Comparison of ENCODE assay signal across 17 cellular contexts in the genomic region with DNA sequence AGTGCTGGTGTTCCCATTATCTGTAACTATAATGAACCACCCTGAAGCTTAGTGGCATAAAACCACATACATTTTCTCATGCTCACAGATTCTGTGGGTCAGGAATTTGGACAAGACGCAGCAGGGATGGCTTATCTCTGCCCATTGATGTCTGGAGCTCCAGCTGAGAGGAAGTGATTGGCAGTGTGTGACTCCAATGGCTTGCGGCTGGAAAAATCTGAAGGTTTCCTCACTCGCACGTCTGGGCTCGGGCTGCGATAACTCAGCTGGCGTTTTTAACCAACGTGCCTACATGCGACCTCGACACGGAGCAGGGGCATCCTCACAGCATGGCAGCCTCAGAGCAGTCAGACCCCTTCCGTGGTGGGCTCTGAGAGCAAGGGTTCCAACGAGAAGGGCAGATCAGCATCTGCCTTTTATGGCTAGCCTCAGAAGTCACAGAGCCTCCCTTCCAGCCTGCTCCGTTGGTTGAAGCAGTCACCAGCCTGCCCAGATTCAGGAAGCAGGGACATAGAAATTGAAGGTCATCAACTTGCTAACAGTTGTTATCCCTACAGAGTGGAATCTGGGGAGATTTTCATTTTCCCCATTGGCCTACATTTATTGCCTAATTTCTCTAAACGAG.
DNase-seq lines count a peak whose midpoint lies in the region; ATAC-seq and TF ChIP-seq lines count a peak whose summit lies in the region.
"Had no signal": no experiment of that assay in that cellular context is flagged by ENCODE, and none has a peak within 500 bp of the region (broad histone marks: within the 10 kb centered on the region; RNA-seq: fewer than 3 reads in every experiment).

No MANE protein-coding gene starts in this region.

- H3K4me3 Mint-ChIP-seq in GM23338, result no peak overlapping the region
- H3K4me3 Mint-ChIP-seq in activated CD4-positive, alpha-beta memory T cell treated with anti-CD3 and anti-CD28 coated beads, Interleukin-2, amount 10 ng/mL, durations not matched to agents 7 days and 5 days, result no peak overlapping the region
- H3K4me3 Mint-ChIP-seq: activated CD8-positive, alpha-beta T cell treated with anti-CD3 and anti-CD28 coated beads for 36 hours; activated naive CD8-positive, alpha-beta T cell treated with anti-CD3 and anti-CD28 coated beads, Interleukin-2, amount 50 U/mL, for 24 hours; activated T-helper 1 cell treated with anti-CD3 and anti-CD28 coated beads, Interleukin-12 subunit alpha, Interleukin-12 subunit beta, Interleukin-2, Interleukin-4 antibody, amounts not matched to agents 30 ng/mL and 10 ng/mL and 1 ng/mL, durations not matched to agents 14 hours and 24 hours and 36 hours had no signal

- peak; percentile 11 for DNase-seq in GM23338 (ENCODE audit: low spot score)
- peak; percentile 29 for DNase-seq in SK-N-DZ (ENCODE audit: low spot score)
- DNase-seq in coronary artery (ENCODE audit: low spot score), result no peak
- DNase-seq in non-pigmented ciliary epithelial cell (ENCODE audit: low read depth), result peak; percentile 36
- DNase-seq in activated CD4-positive, alpha-beta memory T cell treated with anti-CD3 and anti-CD28 coated beads, Interleukin-2, amount 10 ng/mL, durations not matched to agents 7 days and 5 days, result no peak
- no peak for DNase-seq in stimulated activated CD4-positive, alpha-beta T cell treated with anti-CD3 and anti-CD28 coated beads, Interleukin-4, amount 100 ng/mL, for 4 hours
- no peak for DNase-seq in activated naive CD4-positive, alpha-beta T cell (lab: John Stamatoyannopoulos, UW)
- DNase-seq: activated CD8-positive, alpha-beta T cell treated with anti-CD3 and anti-CD28 coated beads for 36 hours; activated naive CD8-positive, alpha-beta T cell treated with anti-CD3 and anti-CD28 coated beads, Interleukin-2, amount 50 U/mL, for 24 hours; Calu3; GDM1; NCI-H1417; NCI-H345; SJCRH30; stimulated activated CD4-positive, alpha-beta T cell treated with anti-CD3 and anti-CD28 coated beads, Interleukin-2, amount 100 ng/mL, for 24 hours had no signal

- POLR2A ChIA-PET in activated CD4-positive, alpha-beta memory T cell treated with anti-CD3 and anti-CD28 coated beads, Interleukin-2, amount 10 ng/mL, durations not matched to agents 7 days and 5 days (lab: Charles Lee), result no interaction called here

- H3K4me1 Mint-ChIP-seq in GM23338, result no peaks in the 10 kb centered on the region; the same call in 2 of the 3 replicates
- H3K4me1 Mint-ChIP-seq in activated CD4-positive, alpha-beta memory T cell treated with anti-CD3 and anti-CD28 coated beads, Interleukin-2, amount 10 ng/mL, durations not matched to agents 7 days and 5 days, result peaks cover 8% of the 10 kb centered on the region
- H3K4me1 Mint-ChIP-seq: activated naive CD8-positive, alpha-beta T cell treated with anti-CD3 and anti-CD28 coated beads, Interleukin-2, amount 50 U/mL, for 24 hours had no signal

- H3K9me3 Mint-ChIP-seq in GM23338, result no peaks in the 10 kb centered on the region
- no peaks in the 10 kb centered on the region for H3K9me3 Mint-ChIP-seq in activated CD4-positive, alpha-beta memory T cell treated with anti-CD3 and anti-CD28 coated beads, Interleukin-2, amount 10 ng/mL, durations not matched to agents 7 days and 5 days
- H3K9me3 Mint-ChIP-seq: activated CD8-positive, alpha-beta T cell treated with anti-CD3 and anti-CD28 coated beads for 36 hours; activated naive CD8-positive, alpha-beta T cell treated with anti-CD3 and anti-CD28 coated beads, Interleukin-2, amount 50 U/mL, for 24 hours had no signal

- no peaks in the 10 kb centered on the region for H3K79me2 ChIP-seq in GM23338 (replicated peaks; ENCODE audit: insufficient read depth)

- no peaks in the 10 kb centered on the region for H3K27me3 Mint-ChIP-seq in GM23338 (ENCODE audit: insufficient read depth, low read depth, poor library complexity)
- peaks cover 4% of the 10 kb centered on the region for H3K27me3 Mint-ChIP-seq in activated CD4-positive, alpha-beta memory T cell treated with anti-CD3 and anti-CD28 coated beads, Interleukin-2, amount 10 ng/mL, durations not matched to agents 7 days and 5 days
- H3K27me3 Mint-ChIP-seq: activated CD8-positive, alpha-beta T cell treated with anti-CD3 and anti-CD28 coated beads for 36 hours; activated naive CD8-positive, alpha-beta T cell treated with anti-CD3 and anti-CD28 coated beads, Interleukin-2, amount 50 U/mL, for 24 hours had no signal

- H3K4me2 ChIP-seq in GM23338, result no peak overlapping the region

- H3K27ac ChIP-seq in GM23338 (ENCODE audit: low read depth) (no peak overlapping the region), coronary artery (peak overlapping the region in 1 of 2 donors; percentile 61)
- H3K27ac ChIP-seq: SJCRH30 had no signal

- no peaks in the 10 kb centered on the region for H3K36me3 Mint-ChIP-seq in GM23338 (ENCODE audit: low read depth)
- no peaks in the 10 kb centered on the region for H3K36me3 Mint-ChIP-seq in activated CD4-positive, alpha-beta memory T cell treated with anti-CD3 and anti-CD28 coated beads, Interleukin-2, amount 10 ng/mL, durations not matched to agents 7 days and 5 days (ENCODE audit: low read depth)

- CTCF ChIA-PET in activated CD4-positive, alpha-beta memory T cell treated with anti-CD3 and anti-CD28 coated beads, Interleukin-2, amount 10 ng/mL, durations not matched to agents 7 days and 5 days (lab: Charles Lee), result no interaction called here

- H3K4me1 ChIP-seq in GM23338 (ENCODE audit: insufficient read depth), result no peaks in the 10 kb centered on the region
- H3K4me1 ChIP-seq: SJCRH30 had no signal

- H3F3A ChIP-seq in GM23338 (replicated peaks; ENCODE audit: low read depth), result no peaks in the 10 kb centered on the region

- H3K4me3 ChIP-seq in GM23338, result no peak overlapping the region
- H3K4me3 ChIP-seq in coronary artery, result peak overlapping the region; percentile 65
- H3K4me3 ChIP-seq: SJCRH30 had no signal

- no peak overlapping the region for H3K27ac Mint-ChIP-seq in GM23338
- no peak overlapping the region for H3K27ac Mint-ChIP-seq in activated CD4-positive, alpha-beta memory T cell treated with anti-CD3 and anti-CD28 coated beads, Interleukin-2, amount 10 ng/mL, durations not matched to agents 7 days and 5 days
- H3K27ac Mint-ChIP-seq: activated CD8-positive, alpha-beta T cell treated with anti-CD3 and anti-CD28 coated beads for 36 hours; activated naive CD8-positive, alpha-beta T cell treated with anti-CD3 and anti-CD28 coated beads, Interleukin-2, amount 50 U/mL, for 24 hours; activated T-helper 1 cell treated with anti-CD3 and anti-CD28 coated beads, Interleukin-12 subunit alpha, Interleukin-12 subunit beta, Interleukin-2, Interleukin-4 antibody, amounts not matched to agents 30 ng/mL and 10 ng/mL and 1 ng/mL, durations not matched to agents 14 hours and 24 hours and 36 hours had no signal

- H2AFZ ChIP-seq in GM23338, result peak overlapping the region; percentile 78

- H3K9me2 ChIP-seq in GM23338 (ENCODE audit: insufficient read depth), result 0 out of 2 replicates have a peak, but pooled peaks cover 2% of the 10 kb centered on the region

- TF ChIP-seq CTCF in GM23338 (conservative IDR thresholded peaks at IDR 0.05; ENCODE audit: low read depth in 2 of 2) (no peak), coronary artery (IDR thresholded peaks at IDR 0.05) (no peak)

- no peaks in the 10 kb centered on the region for H3K27me3 ChIP-seq in GM23338 (ENCODE audit: insufficient read depth)

- ATAC-seq in GM23338 (no peak; the same call in 2 of the 3 replicates), HG03565 (IDR thresholded peaks at IDR 0.05; ENCODE audit: unreplicated experiment) (no peak)
- ATAC-seq: activated CD8-positive, alpha-beta T cell treated with anti-CD3 and anti-CD28 coated beads for 36 hours; activated naive CD8-positive, alpha-beta T cell treated with anti-CD3 and anti-CD28 coated beads, Interleukin-2, amount 50 U/mL, for 24 hours had no signal

- no peaks in the 10 kb centered on the region for H3K36me3 ChIP-seq in GM23338 (ENCODE audit: insufficient read depth)
- H3K36me3 ChIP-seq: SJCRH30 had no signal

- H4K20me1 ChIP-seq in GM23338 (replicated peaks; ENCODE audit: insufficient read depth), result no peaks in the 10 kb centered on the region

Comparison
In these comparisons a context has a peak if more than half of its experiments do, and no peak if none do; other contexts are left out.
1. DNase-seq: peak in GM23338 (single experiment), SK-N-DZ (single experiment) and non-pigmented ciliary epithelial cell (single experiment); none in coronary artery (single experiment), activated CD4-positive, alpha-beta memory T cell treated with anti-CD3 and anti-CD28 coated beads, Interleukin-2, amount 10 ng/mL, durations not matched to agents 7 days and 5 days (single experiment), stimulated activated CD4-positive, alpha-beta T cell treated with anti-CD3 and anti-CD28 coated beads, Interleukin-4, amount 100 ng/mL, for 4 hours (0 of 2) and activated naive CD4-positive, alpha-beta T cell (0 of 4).